Comparison of ENCODE assay signal across 22 cellular contexts in the genomic region with DNA sequence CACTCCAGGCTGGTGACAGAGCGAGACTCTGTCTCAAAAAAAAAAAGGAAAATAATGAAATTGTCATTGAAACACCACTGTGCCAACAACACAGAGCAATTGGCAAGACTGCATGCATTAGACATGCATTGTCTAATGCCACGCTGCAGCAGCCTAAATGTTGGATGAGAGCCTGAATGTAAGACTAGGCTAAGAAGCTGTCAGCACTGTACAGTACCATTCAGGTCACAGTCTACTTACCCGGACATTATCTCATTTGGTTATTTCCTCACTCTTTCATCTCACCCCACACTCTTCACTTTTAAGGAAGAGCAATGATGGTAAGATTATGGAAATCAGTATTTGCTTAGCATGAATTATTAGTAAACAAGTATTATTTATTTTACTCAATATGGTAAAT.
"Had no signal": no experiment of that assay in that cellular context is flagged by ENCODE, and none has a peak within 500 bp of the region (broad histone marks: within the 10 kb centered on the region; RNA-seq: fewer than 3 reads in every experiment).

No MANE protein-coding gene starts in this region.

- H3K27me3 ChIP-seq: colonic mucosa, esophagus squamous epithelium, gastrocnemius medialis, left lung had no signal

- H3K27ac ChIP-seq: colonic mucosa, epithelial cell of prostate, esophagus squamous epithelium, gastrocnemius medialis, left lung, lower lobe of right lung had no signal

- H3K27me3 Mint-ChIP-seq: dendritic cell treated with granulocyte-macrophage colony-stimulating factor and Interleukin-4, amounts not matched to agents 40 ng/mL and 50 ng/mL, for 4 days had no signal

- ATAC-seq: effector memory CD8-positive, alpha-beta T cell; esophagus mucosa; gastrocnemius medialis; left lung; lower lobe of right lung; mucosa of descending colon had no signal

- H3K4me3 Mint-ChIP-seq: dendritic cell treated with granulocyte-macrophage colony-stimulating factor and Interleukin-4, amounts not matched to agents 40 ng/mL and 50 ng/mL, for 4 days; effector memory CD8-positive, alpha-beta T cell; endodermal cell; mesothelial cell of epicardium; naive B cell had no signal

- H3K36me3 Mint-ChIP-seq: mesothelial cell of epicardium had no signal

- H3K4me1 ChIP-seq: colonic mucosa, left lung, lower lobe of right lung had no signal

- H3K27ac Mint-ChIP-seq: dendritic cell treated with granulocyte-macrophage colony-stimulating factor and Interleukin-4, amounts not matched to agents 40 ng/mL and 50 ng/mL, for 4 days; effector memory CD8-positive, alpha-beta T cell; endodermal cell; mesothelial cell of epicardium; naive B cell had no signal

- H3K36me3 ChIP-seq: colonic mucosa, esophagus squamous epithelium, gastrocnemius medialis, left lung, lower lobe of right lung had no signal

- H3K4me1 Mint-ChIP-seq: endodermal cell, naive B cell had no signal

- H3K9me3 ChIP-seq: colonic mucosa, gastrocnemius medialis had no signal

- H3K4me3 ChIP-seq: colonic mucosa, esophagus squamous epithelium, gastrocnemius medialis, left lung, lower lobe of right lung, mucosa of descending colon had no signal

- DNase-seq: colonic mucosa; cortex of kidney; effector CD8-positive, alpha-beta T cell; effector memory CD8-positive, alpha-beta T cell; endodermal cell; erythroblast; esophagus squamous epithelium; foreskin fibroblast; foreskin melanocyte; gastrocnemius medialis; glutamatergic neuron; hippocampal formation; left cardiac atrium; left lung; lower lobe of right lung; mesenchymal stem cell; mucosa of descending colon; naive B cell had no signal
